In genomic region chr1:154745286-154745731, GRCh38 we compare ENCODE assay signal across 12 cellular contexts.
DNase-seq lines count a peak whose midpoint lies in the region; ATAC-seq and TF ChIP-seq lines count a peak whose summit lies in the region.
"Had no signal": no experiment of that assay in that cellular context is flagged by ENCODE, and none has a peak within 500 bp of the region (broad histone marks: within the 10 kb centered on the region; RNA-seq: fewer than 3 reads in every experiment).

No MANE protein-coding gene starts in this region.

- H3K27me3 ChIP-seq in CD4-positive, alpha-beta T cell (ENCODE audit: control insufficient read depth, insufficient read depth, low read length) = no peaks in the 10 kb centered on the region
- H3K27me3 ChIP-seq in layer of hippocampus (ENCODE audit: control insufficient read depth, insufficient read depth, low read length) (no peaks in the 10 kb centered on the region), dorsolateral prefrontal cortex (no peaks in the 10 kb centered on the region)
- H3K27me3 ChIP-seq: gastrocnemius medialis had no signal

- no peak overlapping the region for H3K27ac ChIP-seq in CD4-positive, alpha-beta T cell (ENCODE audit: low read depth, low read length)
- peak overlapping the region; percentile 58 for H3K27ac ChIP-seq in layer of hippocampus (ENCODE audit: low read depth, low read length)
- peak overlapping the region in 28 of 59 donors; percentile 4 to 78 (median 40) for H3K27ac ChIP-seq in dorsolateral prefrontal cortex
- H3K27ac ChIP-seq: gastrocnemius medialis had no signal

- peaks cover 54% of the 10 kb centered on the region for H3K4me1 Mint-ChIP-seq in CD4-positive, alpha-beta T cell (ENCODE audit: low read depth)

- no peaks in the 10 kb centered on the region for H3K9me3 Mint-ChIP-seq in CD4-positive, alpha-beta T cell
- peaks cover 0 to 4% of the 10 kb centered on the region in 2 donors for H3K9me3 Mint-ChIP-seq in activated naive CD4-positive, alpha-beta T cell treated with anti-CD3 and anti-CD28 coated beads, Interleukin-2, amount 50 U/mL, for 72 hours

- no peak overlapping the region for H3K4me3 ChIP-seq in Jurkat, Clone E6-1 (ENCODE audit: low read length)
- H3K4me3 ChIP-seq in dorsolateral prefrontal cortex = no peak overlapping the region
- H3K4me3 ChIP-seq: gastrocnemius medialis had no signal

- intact Hi-C loops in CD4-positive, alpha-beta T cell (cut with DNase I, micrococcal nuclease) = loop anchor here (5.0 kb wide), 2 partner anchors 47 to 53 kb away; no protein-coding TSS in a partner anchor
- intact Hi-C loops in dorsolateral prefrontal cortex (cut with DNase I) = no loop called here

- H3K36me3 Mint-ChIP-seq in CD4-positive, alpha-beta T cell (ENCODE audit: low read depth) = no peaks in the 10 kb centered on the region
- H3K36me3 Mint-ChIP-seq in activated naive CD4-positive, alpha-beta T cell treated with anti-CD3 and anti-CD28 coated beads, Interleukin-2, amount 50 U/mL, for 72 hours = peaks cover 0 to 5% of the 10 kb centered on the region in 2 donors

- no peak for DNase-seq in CD4-positive, alpha-beta T cell
- DNase-seq in Jurkat, Clone E6-1 (ENCODE audit: low read depth, low spot score) = peak; percentile 96
- DNase-seq in activated naive CD4-positive, alpha-beta T cell treated with anti-CD3 and anti-CD28 coated beads, Interleukin-2, amount 50 U/mL, for 72 hours (ENCODE audit: low spot score in 2 of 2) = no peak
- DNase-seq in HCEC 1CT (no peak), dorsolateral prefrontal cortex (no peak)
- DNase-seq: gastrocnemius medialis, NCI-H510A had no signal

- H3K27me3 Mint-ChIP-seq in CD4-positive, alpha-beta T cell = no peaks in the 10 kb centered on the region

- ATAC-seq in CD4-positive, alpha-beta T cell (ENCODE audit: poor library complexity) = no peak
- peak; percentile 29 to 32 for ATAC-seq in activated naive CD4-positive, alpha-beta T cell treated with anti-CD3 and anti-CD28 coated beads, Interleukin-2, amount 50 U/mL, for 72 hours
- ATAC-seq in HG03045 (IDR thresholded peaks at IDR 0.05; ENCODE audit: unreplicated experiment) (no peak), HG02678 (IDR thresholded peaks at IDR 0.05; ENCODE audit: unreplicated experiment) (no peak)
- ATAC-seq: left colon had no signal

- POLR2A ChIA-PET in CD4-positive, alpha-beta T cell (lab: Charles Lee) = interaction anchor here (1.9 kb wide), 1 partner anchor 46 kb away, joined by 10 read pairs; no protein-coding TSS in a partner anchor

- H3K9me3 ChIP-seq in CD4-positive, alpha-beta T cell (ENCODE audit: control insufficient read depth, low read length) = no peaks in the 10 kb centered on the region
- H3K9me3 ChIP-seq: gastrocnemius medialis had no signal

- H3K4me3 Mint-ChIP-seq in CD4-positive, alpha-beta T cell = peak overlapping the region; percentile 49
- H3K4me3 Mint-ChIP-seq: CD14-positive monocyte had no signal

- peak overlapping the region; percentile 77 for H3K27ac Mint-ChIP-seq in CD4-positive, alpha-beta T cell
- H3K27ac Mint-ChIP-seq in activated naive CD4-positive, alpha-beta T cell treated with anti-CD3 and anti-CD28 coated beads, Interleukin-2, amount 50 U/mL, for 72 hours = peak overlapping the region in 1 of 2 donors; percentile 31
- H3K27ac Mint-ChIP-seq: CD14-positive monocyte had no signal

- CTCF ChIA-PET in CD4-positive, alpha-beta T cell (lab: Charles Lee) = interaction anchor here (1.3 to 1.7 kb wide), 2 partner anchors 16 to 46 kb away, joined by 3 to 5 read pairs; no protein-coding TSS in a partner anchor

- TF ChIP-seq CTCF in CD4-positive, alpha-beta T cell (IDR thresholded peaks at IDR 0.05) = no peak
- no peak for TF ChIP-seq CTCF in dorsolateral prefrontal cortex (IDR thresholded peaks at IDR 0.05 in 54 of 56, conservative IDR thresholded peaks at IDR 0.05 in 2 of 56; ENCODE audit: low read depth in 1 of 56, partially characterized antibody in 56 of 56)

Comparison
In these comparisons a context has a peak if more than half of its experiments do, and no peak if none do; other contexts are left out.
1. ATAC-seq: peak in activated naive CD4-positive, alpha-beta T cell treated with anti-CD3 and anti-CD28 coated beads, Interleukin-2, amount 50 U/mL, for 72 hours (2 of 2); none in CD4-positive, alpha-beta T cell (single experiment), HG03045 (single experiment) and HG02678 (single experiment).
2. intact Hi-C loops: an anchor here in CD4-positive, alpha-beta T cell (5.0 kb wide); none called in dorsolateral prefrontal cortex.